1 cellular context compared by ENCODE assay signal in the genomic region with DNA sequence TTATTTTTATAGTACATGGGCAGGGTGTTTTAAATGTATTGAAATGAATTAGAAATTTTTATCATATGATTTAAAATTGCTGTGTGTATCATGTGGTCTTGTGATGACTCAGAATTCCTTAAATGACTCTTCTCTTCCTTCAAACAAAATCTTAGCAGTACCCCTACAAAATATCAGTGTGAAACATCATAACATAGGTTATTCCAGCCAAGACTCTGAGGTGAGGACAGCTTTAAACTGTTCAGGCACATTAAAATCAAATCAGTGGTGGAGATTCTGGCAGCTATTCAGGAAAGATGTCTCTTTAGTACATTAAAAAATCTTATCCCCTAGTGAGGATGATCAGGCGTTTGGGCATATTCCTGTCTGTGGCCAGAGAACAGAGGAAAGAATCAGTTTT.
TF ChIP-seq lines count a peak whose summit lies in the region.

No MANE protein-coding gene starts in this region.

TF ChIP-seq in SK-N-SH, 30 proteins besides CTCF, POLR2A, EP300 and RAD21 (continued from another document):
- TF ChIP-seq, protein P1, sequence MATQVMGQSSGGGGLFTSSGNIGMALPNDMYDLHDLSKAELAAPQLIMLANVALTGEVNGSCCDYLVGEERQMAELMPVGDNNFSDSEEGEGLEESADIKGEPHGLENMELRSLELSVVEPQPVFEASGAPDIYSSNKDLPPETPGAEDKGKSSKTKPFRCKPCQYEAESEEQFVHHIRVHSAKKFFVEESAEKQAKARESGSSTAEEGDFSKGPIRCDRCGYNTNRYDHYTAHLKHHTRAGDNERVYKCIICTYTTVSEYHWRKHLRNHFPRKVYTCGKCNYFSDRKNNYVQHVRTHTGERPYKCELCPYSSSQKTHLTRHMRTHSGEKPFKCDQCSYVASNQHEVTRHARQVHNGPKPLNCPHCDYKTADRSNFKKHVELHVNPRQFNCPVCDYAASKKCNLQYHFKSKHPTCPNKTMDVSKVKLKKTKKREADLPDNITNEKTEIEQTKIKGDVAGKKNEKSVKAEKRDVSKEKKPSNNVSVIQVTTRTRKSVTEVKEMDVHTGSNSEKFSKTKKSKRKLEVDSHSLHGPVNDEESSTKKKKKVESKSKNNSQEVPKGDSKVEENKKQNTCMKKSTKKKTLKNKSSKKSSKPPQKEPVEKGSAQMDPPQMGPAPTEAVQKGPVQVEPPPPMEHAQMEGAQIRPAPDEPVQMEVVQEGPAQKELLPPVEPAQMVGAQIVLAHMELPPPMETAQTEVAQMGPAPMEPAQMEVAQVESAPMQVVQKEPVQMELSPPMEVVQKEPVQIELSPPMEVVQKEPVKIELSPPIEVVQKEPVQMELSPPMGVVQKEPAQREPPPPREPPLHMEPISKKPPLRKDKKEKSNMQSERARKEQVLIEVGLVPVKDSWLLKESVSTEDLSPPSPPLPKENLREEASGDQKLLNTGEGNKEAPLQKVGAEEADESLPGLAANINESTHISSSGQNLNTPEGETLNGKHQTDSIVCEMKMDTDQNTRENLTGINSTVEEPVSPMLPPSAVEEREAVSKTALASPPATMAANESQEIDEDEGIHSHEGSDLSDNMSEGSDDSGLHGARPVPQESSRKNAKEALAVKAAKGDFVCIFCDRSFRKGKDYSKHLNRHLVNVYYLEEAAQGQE (IDR thresholded peaks at IDR 0.05; ENCODE audit: low read depth, low read length) = no peak
- TF ChIP-seq RXRA (IDR thresholded peaks at IDR 0.05; ENCODE audit: borderline replicate concordance, low read depth) (peak; percentile 77; the same call in 1 of the 2 replicates), CHD2 (IDR thresholded peaks at IDR 0.05; ENCODE audit: low read length, partially characterized antibody) (no peak), JUND (IDR thresholded peaks at IDR 0.05) (peak; percentile 75), PBX3 (IDR thresholded peaks at IDR 0.05) (peak; percentile 89), FOXJ3 (CRISPR knock-in tag; IDR thresholded peaks at IDR 0.05) (no peak), POLR2AphosphoS5 (IDR thresholded peaks at IDR 0.05; ENCODE audit: low read depth, low read length) (peak; percentile 47; the same call in 1 of the 2 replicates), USF1 (IDR thresholded peaks at IDR 0.05; ENCODE audit: borderline replicate concordance, low read depth) (peak; percentile 55; the same call in 1 of the 2 replicates)
